26 cellular contexts compared by ENCODE assay signal in genomic region chr11:61119055-61119454, GRCh38. TPM values are rescaled to one million over a fixed set of nuclear protein-coding genes. Genes with fewer than 3 reads are reported as not detected.
A peak's percentile ranks its signal among the peaks of the same experiment; 100 is the strongest.
DNase-seq lines count a peak whose midpoint lies in the region; ATAC-seq, FAIRE-seq and TF ChIP-seq lines count a peak whose summit lies in the region.
"Had no signal": no experiment of that assay in that cellular context is flagged by ENCODE, and none has a peak within 500 bp of the region (broad histone marks: within the 10 kb centered on the region; RNA-seq: fewer than 3 reads in every experiment).

No MANE protein-coding gene starts in this region.

- CTCF ChIA-PET in K562 (lab: Yijun Ruan, JAX; ENCODE audit: low intra/inter-chr PET ratio), result no interaction called here

- H3K9me3 ChIP-seq in T-helper 17 cell (ENCODE audit: control insufficient read depth, low read length, poor library complexity, severe bottlenecking), result no peaks in the 10 kb centered on the region
- no peaks in the 10 kb centered on the region for H3K9me3 ChIP-seq in K562 (replicated peaks; ENCODE audit: control insufficient read depth, insufficient read depth, low read depth, low read length)
- H3K9me3 ChIP-seq: ascending aorta, Caco-2, spleen, stomach, tibial nerve had no signal

- H3K4me2 ChIP-seq in K562 (ENCODE audit: insufficient read depth, low read length), result no peak overlapping the region

- peaks cover 4% of the 10 kb centered on the region for H3K9me3 Mint-ChIP-seq in stimulated activated naive CD8-positive, alpha-beta T cell treated with anti-CD3 and anti-CD28 coated beads, Interleukin-15, Interleukin-2, amounts not matched to agents 100 ng/mL and 50 ng/mL, for 24 hours
- H3K9me3 Mint-ChIP-seq: memory B cell, naive B cell had no signal

- H3K4me3 ChIP-seq in K562, result no peak overlapping the region
- H3K4me3 ChIP-seq: ascending aorta, GM12878, spleen, stomach, tibial nerve had no signal

- DNase-seq in stimulated activated naive CD8-positive, alpha-beta T cell treated with anti-CD3 and anti-CD28 coated beads, Interleukin-15, Interleukin-2, amounts not matched to agents 100 U/mL and 50 U/mL, for 24 hours, result no peak
- DNase-seq in T-helper 17 cell, result no peak
- no peak for DNase-seq in K562 (ENCODE audit: extremely low read depth in 1 of 4, low spot score in 3 of 4)
- no peak for DNase-seq in NCI-H2227 treated with DMSO at 0.1 percent for 48 hours (lab: John Stamatoyannopoulos, UW)
- DNase-seq in NCI-H526 (lab: John Stamatoyannopoulos, UW), result no peak
- DNase-seq: Caco-2; caudate nucleus; DND-41; left colon; naive B cell; NCI-H1105; NCI-H2081; NCI-H446 treated with DMSO at 0.1 percent for 48 hours; NK-92 treated with Interleukin-12 subunit alpha and Interleukin-12 subunit beta, amount 100 ng/mL, for 24 hours; spleen; stimulated activated CD4-positive, alpha-beta T cell treated with anti-CD3 and anti-CD28 coated beads, Interleukin-4, amount 100 ng/mL, for 24 hours; stomach had no signal

- peaks cover 4% of the 10 kb centered on the region for H3K9me1 ChIP-seq in K562 (ENCODE audit: control insufficient read depth, insufficient read depth, low read length)

- TF ChIP-seq RAD21 in K562 (CRISPR knock-in tag; conservative IDR thresholded peaks at IDR 0.05 in 1 of 2, IDR thresholded peaks at IDR 0.05 in 1 of 2), result no peak

- no peak for TF ChIP-seq POLR2A in K562 (conservative IDR thresholded peaks at IDR 0.05)

- H3K4me3 Mint-ChIP-seq in stimulated activated naive CD8-positive, alpha-beta T cell treated with anti-CD3 and anti-CD28 coated beads, Interleukin-15, Interleukin-2, amounts not matched to agents 100 ng/mL and 50 ng/mL, for 24 hours, result peak overlapping the region; percentile 66
- H3K4me3 Mint-ChIP-seq in T-helper 17 cell, result peak overlapping the region; percentile 77
- H3K4me3 Mint-ChIP-seq: memory B cell had no signal

- no peak overlapping the region for H3K9ac ChIP-seq in K562 (ENCODE audit: insufficient read depth in 1 of 2, low read depth in 2 of 2, low read length in 2 of 2)

- peaks cover 9 to 11% of the 10 kb centered on the region in 2 experiments; a peak in 4 of 5 replicates for H3K4me1 ChIP-seq in K562 (replicated peaks in 1 of 2; ENCODE audit: control insufficient read depth in 2 of 2, insufficient read depth in 2 of 2, low read length in 2 of 2)
- H3K4me1 ChIP-seq: ascending aorta, Caco-2, tibial nerve had no signal

- H2AFZ ChIP-seq in K562 (ENCODE audit: low read depth, low read length), result no peak overlapping the region

- in situ Hi-C loops in K562 (cut with MboI), result no loop called here

- H4K20me1 ChIP-seq in K562 (replicated peaks; ENCODE audit: control insufficient read depth, insufficient read depth, low read length), result peaks cover 23% of the 10 kb centered on the region

- no peaks in the 10 kb centered on the region for H3K27me3 Mint-ChIP-seq in stimulated activated naive CD8-positive, alpha-beta T cell treated with anti-CD3 and anti-CD28 coated beads, Interleukin-15, Interleukin-2, amounts not matched to agents 100 ng/mL and 50 ng/mL, for 24 hours
- H3K27me3 Mint-ChIP-seq in T-helper 17 cell, result no peaks in the 10 kb centered on the region
- H3K27me3 Mint-ChIP-seq: naive B cell had no signal

- H3K27me3 ChIP-seq in K562 (ENCODE audit: control insufficient read depth in 2 of 2, insufficient read depth in 2 of 2, low read length in 2 of 2), result peaks cover 20 to 57% of the 10 kb centered on the region in 2 experiments; a peak in 4 of 5 replicates
- H3K27me3 ChIP-seq: ascending aorta, spleen, stomach, tibial nerve had no signal

- no peak for ATAC-seq in stimulated activated naive CD8-positive, alpha-beta T cell treated with anti-CD3 and anti-CD28 coated beads, Interleukin-15, Interleukin-2, amounts not matched to agents 100 U/mL and 50 U/mL, for 24 hours
- ATAC-seq in T-helper 17 cell, result no peak
- ATAC-seq in K562, result 0 out of 3 replicates have a peak, but pooled peaks have one; percentile 13
- no peak for ATAC-seq in GM18909 (IDR thresholded peaks at IDR 0.05; ENCODE audit: poor library complexity, unreplicated experiment)
- ATAC-seq: GM12878, left colon had no signal

- POLR2A ChIA-PET in K562 (lab: Yijun Ruan, JAX), result no interaction called here

- FAIRE-seq in K562 (lab: Jason Lieb, UNC), result no peak
- FAIRE-seq: GM12878, HTR-8/SVneo had no signal

- intact Hi-C loops in K562 (cut with micrococcal nuclease), result no loop called here

- H3K79me2 ChIP-seq in K562 (ENCODE audit: control insufficient read depth, insufficient read depth, low read length), result no peaks in the 10 kb centered on the region

- peak overlapping the region; percentile 78 for H3K27ac Mint-ChIP-seq in stimulated activated naive CD8-positive, alpha-beta T cell treated with anti-CD3 and anti-CD28 coated beads, Interleukin-15, Interleukin-2, amounts not matched to agents 100 ng/mL and 50 ng/mL, for 24 hours
- peak overlapping the region; percentile 97 for H3K27ac Mint-ChIP-seq in T-helper 17 cell
- H3K27ac Mint-ChIP-seq: memory B cell had no signal

- TF ChIP-seq EP300 in K562 (IDR thresholded peaks at IDR 0.05; ENCODE audit: low read length), result no peak

- peaks cover 87% of the 10 kb centered on the region for H3K36me3 Mint-ChIP-seq in stimulated activated naive CD8-positive, alpha-beta T cell treated with anti-CD3 and anti-CD28 coated beads, Interleukin-15, Interleukin-2, amounts not matched to agents 100 ng/mL and 50 ng/mL, for 24 hours (ENCODE audit: low read depth)
- H3K36me3 Mint-ChIP-seq in T-helper 17 cell (ENCODE audit: low read depth), result peaks cover 28% of the 10 kb centered on the region

- peak in 1 of 3 experiments; percentile 7; a peak in 1 of 6 replicates for TF ChIP-seq CTCF in K562 (IDR thresholded peaks at IDR 0.05 in 2 of 3, conservative IDR thresholded peaks at IDR 0.05 in 1 of 3; ENCODE audit: insufficient read depth in 2 of 3, low read depth in 1 of 3, low read length in 3 of 3)

- H3K27ac ChIP-seq in K562 (ENCODE audit: extremely low read depth, low read depth, low read length), result no peak overlapping the region
- H3K27ac ChIP-seq: ascending aorta, spleen, stomach, tibial nerve had no signal

- no TSS peak for BruUV-seq in K562 (replicated peaks; lab: Mats Ljungman, UMichigan)

- no peaks in the 10 kb centered on the region for H3K36me3 ChIP-seq in K562 (ENCODE audit: control insufficient read depth, insufficient read depth, low read length)
- H3K36me3 ChIP-seq: ascending aorta, stomach, tibial nerve had no signal

- peaks cover 66% of the 10 kb centered on the region for H3K4me1 Mint-ChIP-seq in stimulated activated naive CD8-positive, alpha-beta T cell treated with anti-CD3 and anti-CD28 coated beads, Interleukin-15, Interleukin-2, amounts not matched to agents 100 ng/mL and 50 ng/mL, for 24 hours (ENCODE audit: low read depth)
- peaks cover 58% of the 10 kb centered on the region for H3K4me1 Mint-ChIP-seq in T-helper 17 cell

- 9% methylated on average over 9 of the region's 9 CpGs for WGBS in K562 (ENCODE audit: insufficient coverage, low coverage, missing lambda C conversion rate)

TF ChIP-seq in K562, 482 proteins besides CTCF, POLR2A, EP300 and RAD21 (continues in another document):
- no peak for TF ChIP-seq CBFA2T3 (IDR thresholded peaks at IDR 0.05)
- no peak for TF ChIP-seq EP400 (IDR thresholded peaks at IDR 0.05)

RNA-seq across cellular contexts. Expression of gene CD5, which starts 16.8 kb away (rescaled TPM):
- 100 to 1,000 TPM; 310 to 362 TPM for total RNA-seq in T-helper 17 cell
- not detected in 2 replicates for total RNA-seq in K562 (2011; cell fraction: chromatin; rRNA removed; ENCODE audit: low replicate concordance)
- total RNA-seq in K562 (2011; cell fraction: nucleolus; rRNA removed), result not detected in 2 replicates
- not detected in 2 replicates for total RNA-seq in K562 (2011; cell fraction: nucleoplasm; rRNA removed)
- total RNA-seq in K562 (2014; rRNA removed), result not detected in 2 replicates
- not detected in 2 replicates for total RNA-seq in K562 (2014; rRNA removed; fragmentation: Illumina TruSeq; extraction: Trizol)
- not detected in 2 replicates for total RNA-seq in K562 (2015; rRNA removed; fragmentation: Illumina TruSeq; extraction: Trizol)
- total RNA-seq in K562 (2021), result 0.35 and 0.40 TPM in 2 replicates
- polyA plus RNA-seq in K562 (2011; rRNA removed), result not detected in 2 replicates
- polyA plus RNA-seq in K562 (2011; cell fraction: cytosol; rRNA removed), result not detected in 2 replicates
- not detected in 2 replicates for polyA plus RNA-seq in K562 (2011; cell fraction: nucleus; rRNA removed)
- 0.05 and 0.08 TPM in 2 replicates for polyA plus RNA-seq in K562 (2012)
- polyA plus RNA-seq in K562 (2014; fragmentation: Illumina TruSeq; extraction: Trizol), result not detected in 2 replicates
- not detected for polyA plus RNA-seq in K562 (2014; fragmentation: Nextera tagmentation; extraction: Ambion mirVana)
- not detected in 2 replicates for polyA plus RNA-seq in K562 (2014; rRNA removed)
- polyA minus RNA-seq in K562 (2011; rRNA and poly(A)+ RNA removed), result not detected in 2 replicates
- polyA minus RNA-seq in K562 (2011; cell fraction: cytosol; rRNA and poly(A)+ RNA removed), result not detected in 2 replicates
- polyA minus RNA-seq in K562 (2011; cell fraction: nucleus; rRNA and poly(A)+ RNA removed), result not detected in 2 replicates
- total RNA-seq: Caco-2, dermis microvascular lymphatic vessel endothelial cell, osteocyte had no signal

RNA-seq across cellular contexts. Expression of gene VPS37C, which starts 42.2 kb away (rescaled TPM):
- 1 to 10 TPM; 3.5 to 5.6 TPM for total RNA-seq in T-helper 17 cell
- total RNA-seq in K562 (2011; cell fraction: chromatin; rRNA removed; ENCODE audit: low replicate concordance), result 39.7 and 60.4 TPM in 2 replicates
- 29.2 and 34.2 TPM in 2 replicates for total RNA-seq in K562 (2011; cell fraction: nucleolus; rRNA removed)
- 49.8 and 67.2 TPM in 2 replicates for total RNA-seq in K562 (2011; cell fraction: nucleoplasm; rRNA removed)
- total RNA-seq in K562 (2014; rRNA removed), result 12.4 and 17.3 TPM in 2 replicates
- 6.7 and 7.1 TPM in 2 replicates for total RNA-seq in K562 (2014; rRNA removed; fragmentation: Illumina TruSeq; extraction: Trizol)
- 10.7 and 10.8 TPM in 2 replicates for total RNA-seq in K562 (2015; rRNA removed; fragmentation: Illumina TruSeq; extraction: Trizol)
- 23.9 and 29.8 TPM in 2 replicates for total RNA-seq in K562 (2021)
- 11.5 and 15.1 TPM in 2 replicates for polyA plus RNA-seq in K562 (2011; rRNA removed)
- polyA plus RNA-seq in K562 (2011; cell fraction: cytosol; rRNA removed), result 11.9 and 17.4 TPM in 2 replicates
- polyA plus RNA-seq in K562 (2011; cell fraction: nucleus; rRNA removed), result 21.3 and 30.6 TPM in 2 replicates
- polyA plus RNA-seq in K562 (2012), result 15.8 and 22.0 TPM in 2 replicates
- 12.8 and 17.1 TPM in 2 replicates for polyA plus RNA-seq in K562 (2014; fragmentation: Illumina TruSeq; extraction: Trizol)
- polyA plus RNA-seq in K562 (2014; fragmentation: Nextera tagmentation; extraction: Ambion mirVana), result under 1 TPM; 0.62 to 0.96 TPM
- polyA plus RNA-seq in K562 (2014; rRNA removed), result 16.4 and 18.2 TPM in 2 replicates
- 7.0 and 7.7 TPM in 2 replicates for polyA minus RNA-seq in K562 (2011; rRNA and poly(A)+ RNA removed)
- 8.0 and 9.2 TPM in 2 replicates for polyA minus RNA-seq in K562 (2011; cell fraction: cytosol; rRNA and poly(A)+ RNA removed)
- 9.4 and 13.2 TPM in 2 replicates for polyA minus RNA-seq in K562 (2011; cell fraction: nucleus; rRNA and poly(A)+ RNA removed)

Comparison
In these comparisons a context has a peak if more than half of its experiments do, and no peak if none do; other contexts are left out.
1. RNA of gene CD5, which starts 16.8 kb away (total RNA-seq): 310 to 362 TPM in T-helper 17 cell; 0.35 to 0.40 TPM in K562; every median in the first group is over 100 times any median in the second.